In the genomic region with DNA sequence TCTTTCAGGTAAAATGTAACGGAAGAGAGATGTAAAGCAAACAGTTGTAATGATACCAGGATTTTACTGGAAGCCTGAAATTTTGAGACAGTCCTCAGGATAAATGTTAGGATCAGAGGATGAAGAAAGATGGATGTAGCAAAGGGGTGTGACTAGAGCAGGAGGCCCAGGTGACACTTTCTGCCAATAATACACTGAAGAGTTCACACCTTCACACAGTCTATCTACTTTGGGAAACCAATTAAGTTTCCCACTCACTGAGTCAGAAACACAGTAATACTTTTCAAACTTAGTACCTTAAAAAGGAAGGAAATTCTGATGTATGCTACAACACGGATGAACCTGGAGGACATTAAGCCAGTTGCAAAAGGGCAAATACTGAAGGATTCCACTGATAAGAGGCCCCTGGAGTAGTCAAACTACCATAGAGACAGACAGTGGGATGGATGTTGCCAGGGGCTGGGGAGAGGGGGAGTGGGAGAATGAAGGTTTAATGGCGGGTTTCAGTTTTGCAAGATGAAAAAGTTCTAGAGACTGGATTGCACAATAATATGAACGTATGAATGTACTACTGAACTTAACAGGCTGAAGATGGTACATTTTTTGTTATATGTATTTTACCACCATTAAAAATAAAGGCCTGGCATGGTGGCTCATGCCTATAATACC, we compare ENCODE assay signal across 15 cellular contexts.
DNase-seq lines count a peak whose midpoint lies in the region; ATAC-seq and TF ChIP-seq lines count a peak whose summit lies in the region.
"Had no signal": no experiment of that assay in that cellular context is flagged by ENCODE, and none has a peak within 500 bp of the region (broad histone marks: within the 10 kb centered on the region; RNA-seq: fewer than 3 reads in every experiment).

No MANE protein-coding gene starts in this region.

- no peak for ATAC-seq in GM19324 (IDR thresholded peaks at IDR 0.05; ENCODE audit: low FRiP score, unreplicated experiment)

- peaks cover 5% of the 10 kb centered on the region for H3K36me3 Mint-ChIP-seq in activated CD4-positive, alpha-beta memory T cell treated with anti-CD3 and anti-CD28 coated beads for 36 hours

- H3K9me3 Mint-ChIP-seq in activated CD4-positive, alpha-beta memory T cell treated with anti-CD3 and anti-CD28 coated beads for 36 hours, result no peaks in the 10 kb centered on the region

- H3K36me3 ChIP-seq in BLaER1 treated with 17β-estradiol and CSF1 and Interleukin-3, amounts not matched to agents 10 nM and 100 nM, result peaks cover 0 to 17% (median 0%) of the 10 kb centered on the region in 11 experiments; a peak in 5 of 22 replicates
- peaks cover 28% of the 10 kb centered on the region for H3K36me3 ChIP-seq in DOHH2 (ENCODE audit: control insufficient read depth, low read length)

- peak overlapping the region; percentile 17 for H3K4me3 Mint-ChIP-seq in activated CD4-positive, alpha-beta memory T cell treated with anti-CD3 and anti-CD28 coated beads for 36 hours

- peaks cover 100% of the 10 kb centered on the region for H3K79me2 ChIP-seq in DOHH2 (ENCODE audit: control insufficient read depth, low read length)

- CTCF ChIA-PET in activated CD4-positive, alpha-beta memory T cell treated with anti-CD3 and anti-CD28 coated beads for 36 hours (lab: Charles Lee), result interaction anchor here (1.1 to 3.4 kb wide), 3 partner anchors 10 to 13 kb away, joined by 4 to 24 read pairs (median 6); no protein-coding TSS in a partner anchor

- DNase-seq in activated CD4-positive, alpha-beta memory T cell treated with anti-CD3 and anti-CD28 coated beads for 36 hours, result peak; percentile 52
- DNase-seq in cardiac septum (ENCODE audit: low spot score) (no peak), SW 1271 (lab: John Stamatoyannopoulos, UW) (no peak)
- DNase-seq: amygdala, Calu3, dermis blood vessel endothelial cell, NCI-H1105, NCI-H524, retina, SIG-M5, testis had no signal

- H3K27me3 ChIP-seq in BLaER1 treated with 17β-estradiol and CSF1 and Interleukin-3, amounts not matched to agents 10 nM and 100 nM, result no peaks in the 10 kb centered on the region
- H3K27me3 ChIP-seq in DOHH2 (ENCODE audit: control insufficient read depth, low read length), result no peaks in the 10 kb centered on the region
- no peaks in the 10 kb centered on the region for H3K27me3 ChIP-seq in layer of hippocampus (ENCODE audit: control insufficient read depth, insufficient read depth, low read length)
- H3K27me3 ChIP-seq: testis had no signal

- H3K27me3 Mint-ChIP-seq in activated CD4-positive, alpha-beta memory T cell treated with anti-CD3 and anti-CD28 coated beads for 36 hours, result no peaks in the 10 kb centered on the region

- peaks cover 94% of the 10 kb centered on the region for H3K4me1 Mint-ChIP-seq in activated CD4-positive, alpha-beta memory T cell treated with anti-CD3 and anti-CD28 coated beads for 36 hours (ENCODE audit: low read depth)

- peaks cover 12% of the 10 kb centered on the region for H3F3A ChIP-seq in DOHH2 (ENCODE audit: control insufficient read depth, insufficient read depth)

- H3K4me1 ChIP-seq in BLaER1 treated with 17β-estradiol and CSF1 and Interleukin-3, amounts not matched to agents 10 nM and 100 nM, result peaks cover 100% of the 10 kb centered on the region in 10 experiments
- peaks cover 100% of the 10 kb centered on the region for H3K4me1 ChIP-seq in DOHH2 (ENCODE audit: control insufficient read depth, low read length)

- no peak overlapping the region for H3K4me3 ChIP-seq in BLaER1 treated with 17β-estradiol and CSF1 and Interleukin-3, amounts not matched to agents 10 nM and 100 nM
- H3K4me3 ChIP-seq in DOHH2 (ENCODE audit: low read length), result no peak overlapping the region; the same call in 1 of the 2 replicates
- H3K4me3 ChIP-seq: testis had no signal

- H3K27ac Mint-ChIP-seq in activated CD4-positive, alpha-beta memory T cell treated with anti-CD3 and anti-CD28 coated beads for 36 hours, result peak overlapping the region; percentile 91

- H3K27ac ChIP-seq in BLaER1 treated with 17β-estradiol and CSF1 and Interleukin-3, amounts not matched to agents 10 nM and 100 nM, result peak overlapping the region in 8 of 11 experiments; percentile 16 to 89 (median 37); a peak in 12 of 22 replicates
- H3K27ac ChIP-seq in DOHH2 (ENCODE audit: low read depth, low read length), result peak overlapping the region; percentile 22
- H3K27ac ChIP-seq in layer of hippocampus (ENCODE audit: low read depth, low read length), result peak overlapping the region; percentile 94
- H3K27ac ChIP-seq: testis had no signal

- peaks cover 24 to 100% (median 93%) of the 10 kb centered on the region in 11 experiments for H4K20me1 ChIP-seq in BLaER1 treated with 17β-estradiol and CSF1 and Interleukin-3, amounts not matched to agents 10 nM and 100 nM
- peaks cover 43% of the 10 kb centered on the region for H4K20me1 ChIP-seq in DOHH2 (ENCODE audit: control insufficient read depth, insufficient read depth, low read depth, low read length)

- no peak for TF ChIP-seq CTCF in DOHH2 (IDR thresholded peaks at IDR 0.05; ENCODE audit: low read depth, low read length, poor library complexity, severe bottlenecking)

- H3K9me2 ChIP-seq in DOHH2 (replicated peaks; ENCODE audit: control insufficient read depth, low read length), result no peaks in the 10 kb centered on the region

- H3K4me2 ChIP-seq in BLaER1 treated with 17β-estradiol and CSF1 and Interleukin-3, amounts not matched to agents 10 nM and 100 nM, result peak overlapping the region; percentile 90 to 99 (median 97)
- H3K4me2 ChIP-seq in DOHH2 (ENCODE audit: low read length), result peak overlapping the region; percentile 87

- peak overlapping the region in 5 of 11 experiments; percentile 11 to 33 (median 23); a peak in 4 of 22 replicates for H3K9ac ChIP-seq in BLaER1 treated with 17β-estradiol and CSF1 and Interleukin-3, amounts not matched to agents 10 nM and 100 nM

- no peaks in the 10 kb centered on the region for H3K9me3 ChIP-seq in BLaER1 treated with 17β-estradiol and CSF1 and Interleukin-3, amounts not matched to agents 10 nM and 100 nM (replicated peaks in 1 of 11)
- no peaks in the 10 kb centered on the region for H3K9me3 ChIP-seq in DOHH2 (ENCODE audit: control insufficient read depth, insufficient read depth, low read length)
- H3K9me3 ChIP-seq: testis had no signal

- POLR2A ChIA-PET in activated CD4-positive, alpha-beta memory T cell treated with anti-CD3 and anti-CD28 coated beads for 36 hours (lab: Charles Lee), result no interaction called here

- intact Hi-C loops in activated CD4-positive, alpha-beta memory T cell treated with anti-CD3 and anti-CD28 coated beads for 36 hours (cut with micrococcal nuclease), result loop anchor here (1.0 to 10.0 kb wide), 3 partner anchors 10 to 265 kb away; no protein-coding TSS in a partner anchor
- intact Hi-C loops in cardiac septum (cut with DNase I), result loop anchor here (5.0 kb wide), 1 partner anchor 78 kb away; no protein-coding TSS in a partner anchor

Comparison
In these comparisons a context has a peak if more than half of its experiments do, and no peak if none do; other contexts are left out.
1. H3K27ac ChIP-seq: peak in every context shown above with its lines; median percentile 94 in layer of hippocampus; 37 in BLaER1 treated with 17β-estradiol and CSF1 and Interleukin-3, amounts not matched to agents 10 nM and 100 nM; 22 in DOHH2.